In the genomic region with DNA sequence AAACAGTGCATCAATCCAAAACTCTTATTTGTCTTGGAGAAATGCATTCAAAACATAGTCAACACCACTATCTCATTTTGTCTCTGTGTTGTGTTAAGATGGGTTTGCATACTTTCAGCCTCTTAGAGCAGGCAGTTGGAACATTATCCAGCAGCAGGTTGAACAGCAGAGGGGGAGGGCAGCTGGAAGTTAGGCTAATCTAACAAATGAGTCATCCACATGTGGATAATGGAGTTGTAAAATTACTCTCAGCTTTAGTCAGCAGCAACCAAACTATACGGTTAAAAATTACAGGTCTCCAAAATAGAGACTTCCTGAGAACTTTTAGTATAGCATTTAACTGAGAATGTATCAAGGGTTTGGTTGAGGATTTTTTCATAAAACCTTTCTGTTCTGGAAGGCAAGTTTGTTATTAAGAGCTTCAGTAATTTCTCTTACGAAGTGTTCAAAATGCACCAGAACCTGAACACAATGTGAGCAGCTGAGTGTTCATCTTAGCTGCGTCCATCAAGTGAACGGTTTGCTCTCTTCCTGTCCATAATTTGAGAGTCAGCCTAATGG, we compare ENCODE assay signal across 1 cellular context.
TF ChIP-seq lines count a peak whose summit lies in the region.

No MANE protein-coding gene starts in this region.

TF ChIP-seq in HEK293, 187 proteins besides CTCF, POLR2A, EP300 and RAD21 (continued from another document and continues in another):
- TF ChIP-seq ZBTB48 (tag by site-specific recombination; IDR thresholded peaks at IDR 0.05) = no peak
- TF ChIP-seq MZF1 (tag by site-specific recombination; IDR thresholded peaks at IDR 0.05; ENCODE audit: borderline replicate concordance) = peak; percentile 90; the same call in 1 of the 2 replicates
- TF ChIP-seq, protein P1, sequence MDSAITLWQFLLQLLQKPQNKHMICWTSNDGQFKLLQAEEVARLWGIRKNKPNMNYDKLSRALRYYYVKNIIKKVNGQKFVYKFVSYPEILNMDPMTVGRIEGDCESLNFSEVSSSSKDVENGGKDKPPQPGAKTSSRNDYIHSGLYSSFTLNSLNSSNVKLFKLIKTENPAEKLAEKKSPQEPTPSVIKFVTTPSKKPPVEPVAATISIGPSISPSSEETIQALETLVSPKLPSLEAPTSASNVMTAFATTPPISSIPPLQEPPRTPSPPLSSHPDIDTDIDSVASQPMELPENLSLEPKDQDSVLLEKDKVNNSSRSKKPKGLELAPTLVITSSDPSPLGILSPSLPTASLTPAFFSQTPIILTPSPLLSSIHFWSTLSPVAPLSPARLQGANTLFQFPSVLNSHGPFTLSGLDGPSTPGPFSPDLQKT (IDR thresholded peaks at IDR 0.05; ENCODE audit: borderline replicate concordance, low read depth, low read length) = no peak
- TF ChIP-seq TCF7L2 (IDR thresholded peaks at IDR 0.05; ENCODE audit: borderline replicate concordance, low read depth, low read length) = no peak
- TF ChIP-seq ZBTB10 (tag by site-specific recombination; IDR thresholded peaks at IDR 0.05) = no peak
- TF ChIP-seq ZNF221 (tag by site-specific recombination; IDR thresholded peaks at IDR 0.05; ENCODE audit: borderline replicate concordance) = no peak
- peak; percentile 27; the same call in 1 of the 2 replicates for TF ChIP-seq ZNF324 (tag by site-specific recombination; IDR thresholded peaks at IDR 0.05)
- TF ChIP-seq KLF1 (tag by site-specific recombination; IDR thresholded peaks at IDR 0.05) = no peak
- TF ChIP-seq ZNF692 (tag by site-specific recombination; IDR thresholded peaks at IDR 0.05) = peak; percentile 37; the same call in 1 of the 2 replicates
- no peak for TF ChIP-seq HOXD13 (CRISPR knock-in tag; IDR thresholded peaks at IDR 0.05; ENCODE audit: borderline replicate concordance)
- TF ChIP-seq ZNF501 (tag by site-specific recombination; IDR thresholded peaks at IDR 0.05) = no peak
- TF ChIP-seq ZNF174 (tag by site-specific recombination; IDR thresholded peaks at IDR 0.05) = no peak
- no peak for TF ChIP-seq KLF7 (tag by site-specific recombination; IDR thresholded peaks at IDR 0.05; ENCODE audit: borderline replicate concordance)
- no peak for TF ChIP-seq ZFHX2 (tag by site-specific recombination; conservative IDR thresholded peaks at IDR 0.05)
- no peak for TF ChIP-seq ZNF510 (tag by site-specific recombination; IDR thresholded peaks at IDR 0.05; ENCODE audit: insufficient replicate concordance)
- peak; percentile 98 for TF ChIP-seq ZNF664 (tag by site-specific recombination; IDR thresholded peaks at IDR 0.05)
- TF ChIP-seq OVOL3 (tag by site-specific recombination; IDR thresholded peaks at IDR 0.05) = no peak
- no peak for TF ChIP-seq ZNF280C (tag by site-specific recombination; IDR thresholded peaks at IDR 0.05)
- TF ChIP-seq ZSCAN16 (tag by site-specific recombination; IDR thresholded peaks at IDR 0.05) = no peak
- peak; percentile 73; the same call in 1 of the 2 replicates for TF ChIP-seq ZNF10 (tag by site-specific recombination; IDR thresholded peaks at IDR 0.05)
- no peak for TF ChIP-seq KLF16 (tag by site-specific recombination; IDR thresholded peaks at IDR 0.05)
- TF ChIP-seq SP2 (tag by site-specific recombination; IDR thresholded peaks at IDR 0.05) = no peak
- peak; percentile 89 for TF ChIP-seq ZBTB20 (tag by site-specific recombination; IDR thresholded peaks at IDR 0.05)
- no peak for TF ChIP-seq ZNF146 (tag by site-specific recombination; IDR thresholded peaks at IDR 0.05)
- TF ChIP-seq ZNF133 (tag by site-specific recombination; IDR thresholded peaks at IDR 0.05) = no peak
- TF ChIP-seq ZIC2 (tag by site-specific recombination; IDR thresholded peaks at IDR 0.05) = no peak
- no peak for TF ChIP-seq ZNF837 (tag by site-specific recombination; IDR thresholded peaks at IDR 0.05)
- TF ChIP-seq FEZF1 (tag by site-specific recombination; IDR thresholded peaks at IDR 0.05) = peak; percentile 98
- no peak for TF ChIP-seq ZNF19 (tag by site-specific recombination; IDR thresholded peaks at IDR 0.05; ENCODE audit: low read depth)
- peak; percentile 51; the same call in 1 of the 2 replicates for TF ChIP-seq BCL11A (tag by site-specific recombination; IDR thresholded peaks at IDR 0.05; ENCODE audit: low read depth)
- TF ChIP-seq GLI2 (tag by site-specific recombination; IDR thresholded peaks at IDR 0.05; ENCODE audit: borderline replicate concordance, low read depth) = peak; percentile 19; the same call in 1 of the 2 replicates
- TF ChIP-seq ZNF596 (tag by site-specific recombination; IDR thresholded peaks at IDR 0.05) = no peak
- no peak; the same call in 1 of the 2 replicates for TF ChIP-seq ZBTB8A (tag by site-specific recombination; IDR thresholded peaks at IDR 0.05)
- TF ChIP-seq, protein P2, sequence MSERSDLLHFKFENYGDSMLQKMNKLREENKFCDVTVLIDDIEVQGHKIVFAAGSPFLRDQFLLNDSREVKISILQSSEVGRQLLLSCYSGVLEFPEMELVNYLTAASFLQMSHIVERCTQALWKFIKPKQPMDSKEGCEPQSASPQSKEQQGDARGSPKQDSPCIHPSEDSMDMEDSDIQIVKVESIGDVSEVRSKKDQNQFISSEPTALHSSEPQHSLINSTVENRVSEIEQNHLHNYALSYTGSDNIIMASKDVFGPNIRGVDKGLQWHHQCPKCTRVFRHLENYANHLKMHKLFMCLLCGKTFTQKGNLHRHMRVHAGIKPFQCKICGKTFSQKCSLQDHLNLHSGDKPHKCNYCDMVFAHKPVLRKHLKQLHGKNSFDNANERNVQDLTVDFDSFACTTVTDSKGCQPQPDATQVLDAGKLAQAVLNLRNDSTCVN (tag by site-specific recombination; optimal IDR thresholded peaks at IDR 0.05) = no peak
- TF ChIP-seq PRDM10 (tag by site-specific recombination; IDR thresholded peaks at IDR 0.05) = peak; percentile 78
- TF ChIP-seq BCL11B (tag by site-specific recombination; IDR thresholded peaks at IDR 0.05; ENCODE audit: low read depth) = no peak
- TF ChIP-seq PRDM6 (tag by site-specific recombination; IDR thresholded peaks at IDR 0.05) = peak; percentile 93
- no peak for TF ChIP-seq ZNF747 (tag by site-specific recombination; IDR thresholded peaks at IDR 0.05)
- TF ChIP-seq ZNF560 (tag by site-specific recombination; IDR thresholded peaks at IDR 0.05; ENCODE audit: borderline replicate concordance) = no peak
- TF ChIP-seq ZNF654 (tag by site-specific recombination; IDR thresholded peaks at IDR 0.05; ENCODE audit: low read depth) = no peak
- no peak; the same call in 1 of the 2 replicates for TF ChIP-seq GFI1B (tag by site-specific recombination; IDR thresholded peaks at IDR 0.05)
- no peak for TF ChIP-seq ZNF623 (tag by site-specific recombination; IDR thresholded peaks at IDR 0.05)
- TF ChIP-seq ZBTB11 (tag by site-specific recombination; conservative IDR thresholded peaks at IDR 0.05; ENCODE audit: low read depth) = no peak
- no peak for TF ChIP-seq ZNF354C (tag by site-specific recombination; IDR thresholded peaks at IDR 0.05; ENCODE audit: borderline replicate concordance, low read depth)
- no peak for TF ChIP-seq EGR2 (tag by site-specific recombination; IDR thresholded peaks at IDR 0.05; ENCODE audit: low read depth)
